10 cellular contexts compared by ENCODE assay signal in the genomic region with DNA sequence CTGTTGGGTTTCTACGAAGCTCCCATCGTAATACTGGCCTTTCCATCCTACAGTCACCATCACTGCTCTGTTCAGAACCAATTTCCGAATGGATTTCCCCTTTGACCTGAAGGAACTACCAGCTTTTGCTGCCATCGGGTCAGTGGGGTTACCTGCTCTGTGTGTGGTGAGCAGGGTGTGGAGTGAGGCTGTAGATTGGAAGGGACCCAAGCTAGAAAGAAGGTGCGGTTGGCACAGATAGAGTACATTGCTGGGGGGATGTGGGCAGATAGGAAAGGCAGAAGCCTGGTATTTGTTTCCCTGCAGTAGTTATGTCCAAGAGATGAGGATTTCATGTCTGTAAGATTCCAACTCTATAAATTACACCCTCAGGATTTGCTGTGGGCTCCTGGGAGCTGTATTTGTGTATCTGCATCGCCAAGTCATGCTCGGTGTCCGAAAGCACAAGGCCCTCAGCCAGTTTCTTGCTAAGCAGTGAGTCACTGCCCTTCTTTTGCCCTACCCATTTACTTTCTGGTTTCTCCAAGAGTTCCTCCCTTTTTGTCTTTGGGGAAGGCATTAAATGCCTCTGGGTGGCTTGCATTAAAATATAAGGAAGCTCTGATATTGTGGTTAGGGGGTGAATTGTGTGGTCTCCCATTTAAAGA. TPM values are rescaled to one million over a fixed set of nuclear protein-coding genes. Genes with fewer than 3 reads are reported as not detected.
DNase-seq lines count a peak whose midpoint lies in the region; ATAC-seq and TF ChIP-seq lines count a peak whose summit lies in the region.
"Had no signal": no experiment of that assay in that cellular context is flagged by ENCODE, and none has a peak within 500 bp of the region (broad histone marks: within the 10 kb centered on the region; RNA-seq: fewer than 3 reads in every experiment).

No MANE protein-coding gene starts in this region.

- no peak overlapping the region for H3K9ac ChIP-seq in endodermal cell (ENCODE audit: extremely low read depth, low read length, poor library complexity, severe bottlenecking)

- H3K4me3 ChIP-seq in Panc1 (ENCODE audit: low read depth in 2 of 2, low read length in 2 of 2) (no peak overlapping the region), endodermal cell (ENCODE audit: low read length) (no peak overlapping the region)
- no peak overlapping the region for H3K4me3 ChIP-seq in CD8-positive, alpha-beta memory T cell (ENCODE audit: low read length)
- H3K4me3 ChIP-seq: cardiac muscle cell had no signal

- no peak overlapping the region for H3K27ac Mint-ChIP-seq in CD8-positive, alpha-beta memory T cell
- H3K27ac Mint-ChIP-seq in endodermal cell: no peak overlapping the region
- H3K27ac Mint-ChIP-seq: nephron progenitor cell had no signal

- WGBS in endodermal cell (ENCODE audit: insufficient coverage in 1 of 2, insufficient read length in 1 of 2), 2 experiments: 92 to 96% methylated on average over 4 to 8 of the region's 8 CpGs

- peaks cover 3 to 22% of the 10 kb centered on the region in 2 donors for H3K27me3 Mint-ChIP-seq in CD8-positive, alpha-beta memory T cell
- peaks cover 14% of the 10 kb centered on the region for H3K27me3 Mint-ChIP-seq in endodermal cell (ENCODE audit: insufficient read depth)

- H3K4me1 Mint-ChIP-seq in CD8-positive, alpha-beta memory T cell: no peaks in the 10 kb centered on the region
- no peaks in the 10 kb centered on the region for H3K4me1 Mint-ChIP-seq in endodermal cell

- H3K9me3 ChIP-seq in Panc1 (ENCODE audit: control insufficient read depth, insufficient read depth, low read depth, low read length) (no peaks in the 10 kb centered on the region), endodermal cell (ENCODE audit: control insufficient read depth, low read length) (no peaks in the 10 kb centered on the region)
- no peaks in the 10 kb centered on the region for H3K9me3 ChIP-seq in CD8-positive, alpha-beta memory T cell (ENCODE audit: low read length)

- H3K27me3 ChIP-seq in Panc1 (ENCODE audit: control insufficient read depth, insufficient read depth, low read length) (peaks cover 10% of the 10 kb centered on the region), endodermal cell (ENCODE audit: control insufficient read depth, insufficient read depth, low read length, poor library complexity, severe bottlenecking) (no peaks in the 10 kb centered on the region)
- H3K27me3 ChIP-seq in CD8-positive, alpha-beta memory T cell (ENCODE audit: insufficient read depth, low read length, poor library complexity, severe bottlenecking): peaks cover 3% of the 10 kb centered on the region
- H3K27me3 ChIP-seq: cardiac muscle cell had no signal

- no TSS peak for BruUV-seq in Panc1 (replicated peaks; lab: Mats Ljungman, UMichigan)

- H3K9me3 Mint-ChIP-seq in CD8-positive, alpha-beta memory T cell: no peaks in the 10 kb centered on the region
- no peaks in the 10 kb centered on the region for H3K9me3 Mint-ChIP-seq in endodermal cell
- H3K9me3 Mint-ChIP-seq: nephron progenitor cell had no signal

- no peak for TF ChIP-seq CTCF in Panc1 (IDR thresholded peaks at IDR 0.05)
- TF ChIP-seq CTCF in endodermal cell (conservative IDR thresholded peaks at IDR 0.05): no peak

- POLR2A ChIA-PET in Panc1 (lab: Charles Lee): no interaction called here
- POLR2A ChIA-PET in CD8-positive, alpha-beta memory T cell (lab: Charles Lee): no interaction called here

- H3K4me1 ChIP-seq in Panc1 (ENCODE audit: control insufficient read depth, insufficient read depth, low read length) (no peaks in the 10 kb centered on the region), endodermal cell (ENCODE audit: control insufficient read depth, insufficient read depth, low read length) (no peaks in the 10 kb centered on the region)
- H3K4me1 ChIP-seq in CD8-positive, alpha-beta memory T cell (ENCODE audit: insufficient read depth, low read length): no peaks in the 10 kb centered on the region

- no peak overlapping the region for H3K27ac ChIP-seq in Panc1 (ENCODE audit: low read length)
- H3K27ac ChIP-seq in CD8-positive, alpha-beta memory T cell (ENCODE audit: low read depth, low read length): no peak overlapping the region
- H3K27ac ChIP-seq in endodermal cell (ENCODE audit: low read depth, low read length): no peak overlapping the region
- H3K27ac ChIP-seq: cardiac muscle cell had no signal

- no peaks in the 10 kb centered on the region for H3K36me3 ChIP-seq in Panc1 (ENCODE audit: control insufficient read depth, insufficient read depth, low read length)
- no peaks in the 10 kb centered on the region for H3K36me3 ChIP-seq in CD8-positive, alpha-beta memory T cell (ENCODE audit: insufficient read depth, low read length)
- no peaks in the 10 kb centered on the region for H3K36me3 ChIP-seq in endodermal cell (ENCODE audit: control insufficient read depth, insufficient read depth, low read length)
- H3K36me3 ChIP-seq: cardiac muscle cell had no signal

- DNase-seq in ELR (ENCODE audit: low read depth): peak; percentile 76
- peak; percentile 52 for DNase-seq in Panc1 (ENCODE audit: low read depth, low spot score)
- DNase-seq in fibroblast of gingiva (ENCODE audit: low read depth): peak; percentile 91
- DNase-seq in sciatic nerve (ENCODE audit: low spot score): no peak
- DNase-seq in CD8-positive, alpha-beta memory T cell: no peak
- no peak for DNase-seq in RPMI8226
- no peak for DNase-seq in endodermal cell
- DNase-seq in NCI-H1092 treated with DMSO at 0.1 percent for 48 hours (lab: John Stamatoyannopoulos, UW): no peak
- DNase-seq: nephron progenitor cell had no signal

- CTCF ChIA-PET in Panc1 (lab: Charles Lee): no interaction called here
- CTCF ChIA-PET in CD8-positive, alpha-beta memory T cell (lab: Charles Lee): interaction anchor here (1.2 to 1.6 kb wide), 3 partner anchors 20 to 91 kb away, joined by 3 to 4 read pairs (median 4); no protein-coding TSS in a partner anchor

- H3K36me3 Mint-ChIP-seq in CD8-positive, alpha-beta memory T cell: no peaks in the 10 kb centered on the region
- H3K36me3 Mint-ChIP-seq in endodermal cell (ENCODE audit: low read depth): no peaks in the 10 kb centered on the region

- intact Hi-C loops in Panc1 (cut with micrococcal nuclease; ENCODE audit: unreplicated experiment): no loop called here
- intact Hi-C loops in sciatic nerve (cut with DNase I): no loop called here

- in situ Hi-C loops in Panc1 (cut with HindIII; ENCODE audit: low pct_unique_long_range_greater_than_20kb, low sequenced_read_pairs): no loop called here

- no peak overlapping the region for H3K4me3 Mint-ChIP-seq in CD8-positive, alpha-beta memory T cell
- H3K4me3 Mint-ChIP-seq in endodermal cell: no peak overlapping the region
- H3K4me3 Mint-ChIP-seq: nephron progenitor cell had no signal

- peak; percentile 89 for ATAC-seq in Panc1
- peak; percentile 82 for ATAC-seq in sciatic nerve

RNA-seq across cellular contexts. Expression of a gene that starts 15.4 kb away (rescaled TPM):
- total RNA-seq in Panc1 (2021; ENCODE audit: unreplicated experiment): 0.15 TPM
- 0.21 TPM for polyA plus RNA-seq in Panc1 (2012; ENCODE audit: insufficient read length)
- not detected for total RNA-seq in sciatic nerve
- total RNA-seq in CD8-positive, alpha-beta memory T cell: under 1 TPM in 1 of 2 experiments, not detected in 1; 0.11 TPM
- not detected for polyA plus RNA-seq in CD8-positive, alpha-beta memory T cell
- under 1 TPM in 1 of 2 donors, not detected in 1; 0.53 TPM for total RNA-seq in endodermal cell
- not detected for polyA plus RNA-seq in endodermal cell (2013, experiment 1 of 2)
- polyA plus RNA-seq in endodermal cell (2013, experiment 2 of 2): 0.08 TPM
- total RNA-seq: cardiac muscle cell had no signal
- polyA plus RNA-seq: cardiac muscle cell had no signal

RNA-seq across cellular contexts. Expression of a gene that starts 31.2 kb away (rescaled TPM):
- total RNA-seq in Panc1 (2021; ENCODE audit: unreplicated experiment) (1.5 TPM), sciatic nerve (2.6 TPM), endodermal cell (1 to 10 TPM; 1.9 to 3.6 TPM)
- 1.9 TPM for polyA plus RNA-seq in Panc1 (2012; ENCODE audit: insufficient read length)
- total RNA-seq in CD8-positive, alpha-beta memory T cell: 1 to 10 TPM; 2.4 to 2.8 TPM
- 1.6 TPM for polyA plus RNA-seq in CD8-positive, alpha-beta memory T cell
- polyA plus RNA-seq in endodermal cell (2013, experiment 1 of 2): 26.5 TPM
- 21.7 TPM for polyA plus RNA-seq in endodermal cell (2013, experiment 2 of 2)

RNA-seq across cellular contexts. Expression of a gene that starts 43.2 kb away (rescaled TPM):
- 47.4 TPM for total RNA-seq in Panc1 (2021; ENCODE audit: unreplicated experiment)
- polyA plus RNA-seq in Panc1 (2012; ENCODE audit: insufficient read length): 18.7 TPM
- 33.8 TPM for total RNA-seq in sciatic nerve
- 100 to 1,000 TPM; 105 to 107 TPM for total RNA-seq in CD8-positive, alpha-beta memory T cell
- polyA plus RNA-seq in CD8-positive, alpha-beta memory T cell: 23.0 TPM
- 10 to 100 TPM; 47.9 to 48.3 TPM for total RNA-seq in endodermal cell
- polyA plus RNA-seq in endodermal cell (2013, experiment 1 of 2): 31.1 TPM
- polyA plus RNA-seq in endodermal cell (2013, experiment 2 of 2): 30.2 TPM

RNA-seq across cellular contexts. Expression of a gene that starts 46.5 kb away (rescaled TPM):
- total RNA-seq in Panc1 (2021; ENCODE audit: unreplicated experiment) (2.0 TPM), sciatic nerve (10.9 TPM), endodermal cell (1 to 10 TPM; 1.6 to 2.3 TPM)
- polyA plus RNA-seq in Panc1 (2012; ENCODE audit: insufficient read length): 2.4 TPM
- total RNA-seq in CD8-positive, alpha-beta memory T cell: under 1 TPM; 0.84 to 0.90 TPM
- polyA plus RNA-seq in CD8-positive, alpha-beta memory T cell: 0.87 TPM
- 1.00 TPM for polyA plus RNA-seq in endodermal cell (2013, experiment 1 of 2)
- 0.99 TPM for polyA plus RNA-seq in endodermal cell (2013, experiment 2 of 2)

RNA-seq across cellular contexts. Expression of a gene that starts 49.8 kb away (rescaled TPM):
- total RNA-seq in Panc1 (2021; ENCODE audit: unreplicated experiment): 169 TPM
- 257 TPM for polyA plus RNA-seq in Panc1 (2012; ENCODE audit: insufficient read length)
- 178 TPM for total RNA-seq in sciatic nerve
- 100 to 1,000 TPM; 101 to 104 TPM for total RNA-seq in CD8-positive, alpha-beta memory T cell
- 143 TPM for polyA plus RNA-seq in CD8-positive, alpha-beta memory T cell
- total RNA-seq in endodermal cell: 100 to 1,000 TPM; 127 to 161 TPM
- polyA plus RNA-seq in endodermal cell (2013, experiment 1 of 2): 116 TPM
- polyA plus RNA-seq in endodermal cell (2013, experiment 2 of 2): 102 TPM

Comparison
In these comparisons a context has a peak if more than half of its experiments do, and no peak if none do; other contexts are left out.
1. DNase-seq: peak in ELR (single experiment), Panc1 (single experiment) and fibroblast of gingiva (single experiment); none in sciatic nerve (single experiment), CD8-positive, alpha-beta memory T cell (0 of 5), RPMI8226 (single experiment), endodermal cell (single experiment) and NCI-H1092 treated with DMSO at 0.1 percent for 48 hours (single experiment).